Comparison of ENCODE assay signal across 1 cellular context in the genomic region with DNA sequence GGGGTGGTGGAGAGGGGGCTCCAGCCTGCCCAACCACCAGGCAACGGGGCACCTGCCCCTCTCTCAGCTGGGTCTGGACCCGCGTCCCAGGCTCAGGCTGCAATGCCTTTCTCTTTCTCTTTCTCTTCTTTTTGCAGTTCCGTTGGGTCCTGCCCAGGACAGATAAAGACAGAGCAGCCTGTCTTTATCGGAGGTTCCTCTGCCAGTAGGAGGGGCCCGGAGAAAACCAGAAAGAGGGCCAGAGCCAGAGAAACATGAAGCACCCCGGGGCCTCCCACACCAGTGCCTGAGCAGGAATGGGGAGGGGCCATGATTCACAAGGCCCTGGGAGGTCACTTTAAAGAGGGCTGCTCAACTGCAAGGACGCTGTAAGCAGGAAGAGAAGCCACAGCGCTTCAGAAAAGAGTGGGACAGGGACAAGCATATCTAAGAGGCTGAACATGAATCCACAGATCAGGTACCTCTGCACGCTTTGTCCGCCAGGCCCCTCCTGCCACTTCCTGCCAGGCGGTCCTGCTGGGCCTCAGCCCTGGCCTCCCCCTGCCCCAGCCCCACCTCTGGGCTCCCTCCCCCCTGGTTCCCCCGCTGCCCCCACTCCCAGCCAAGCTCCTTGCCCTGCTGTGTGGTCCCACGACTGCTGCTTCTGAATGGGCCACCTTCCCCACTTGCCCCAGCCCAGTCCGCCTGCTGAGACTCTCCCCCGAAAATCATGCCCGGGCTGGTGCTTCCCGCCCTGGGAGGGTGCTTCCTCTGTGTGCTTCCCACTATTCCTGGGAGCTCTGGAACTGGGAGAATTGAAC.
TF ChIP-seq lines count a peak whose summit lies in the region.

Gene APOBEC3C, plus strand, starts transcription at position 335 of the 800 bp plus-strand sequence. Its CDS starts 106 bp downstream, at position 441.

TF ChIP-seq in K562, 482 proteins besides CTCF, POLR2A, EP300 and RAD21 (continued from another document):
- TF ChIP-seq, protein P1, sequence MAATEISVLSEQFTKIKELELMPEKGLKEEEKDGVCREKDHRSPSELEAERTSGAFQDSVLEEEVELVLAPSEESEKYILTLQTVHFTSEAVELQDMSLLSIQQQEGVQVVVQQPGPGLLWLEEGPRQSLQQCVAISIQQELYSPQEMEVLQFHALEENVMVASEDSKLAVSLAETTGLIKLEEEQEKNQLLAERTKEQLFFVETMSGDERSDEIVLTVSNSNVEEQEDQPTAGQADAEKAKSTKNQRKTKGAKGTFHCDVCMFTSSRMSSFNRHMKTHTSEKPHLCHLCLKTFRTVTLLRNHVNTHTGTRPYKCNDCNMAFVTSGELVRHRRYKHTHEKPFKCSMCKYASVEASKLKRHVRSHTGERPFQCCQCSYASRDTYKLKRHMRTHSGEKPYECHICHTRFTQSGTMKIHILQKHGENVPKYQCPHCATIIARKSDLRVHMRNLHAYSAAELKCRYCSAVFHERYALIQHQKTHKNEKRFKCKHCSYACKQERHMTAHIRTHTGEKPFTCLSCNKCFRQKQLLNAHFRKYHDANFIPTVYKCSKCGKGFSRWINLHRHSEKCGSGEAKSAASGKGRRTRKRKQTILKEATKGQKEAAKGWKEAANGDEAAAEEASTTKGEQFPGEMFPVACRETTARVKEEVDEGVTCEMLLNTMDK (IDR thresholded peaks at IDR 0.05; ENCODE audit: borderline replicate concordance, insufficient read depth, low read depth, low read length, poor library complexity, severe bottlenecking): no peak
- TF ChIP-seq ZBTB8A (IDR thresholded peaks at IDR 0.05; ENCODE audit: partially characterized antibody): no peak
- TF ChIP-seq ZNF511 (CRISPR knock-in tag; IDR thresholded peaks at IDR 0.05): 0 out of 2 replicates have a peak, but pooled peaks have one; percentile 20
- peak; percentile 44; the same call in 1 of the 2 replicates for TF ChIP-seq ESRRA (IDR thresholded peaks at IDR 0.05; ENCODE audit: borderline replicate concordance, low read depth)
- TF ChIP-seq STAT5B (CRISPR knock-in tag; IDR thresholded peaks at IDR 0.05): no peak
- peak; percentile 52 for TF ChIP-seq NFIC (IDR thresholded peaks at IDR 0.05)
- TF ChIP-seq TGIF2 (CRISPR knock-in tag; IDR thresholded peaks at IDR 0.05): no peak
- peak; percentile 38; the same call in 1 of the 2 replicates for TF ChIP-seq FOXJ2 (tag; IDR thresholded peaks at IDR 0.05)
- TF ChIP-seq ATF2 (CRISPR knock-in tag; IDR thresholded peaks at IDR 0.05): no peak
- no peak for TF ChIP-seq SIN3B (IDR thresholded peaks at IDR 0.05; ENCODE audit: low read depth)
- TF ChIP-seq TEAD2 (tag; IDR thresholded peaks at IDR 0.05): no peak
- TF ChIP-seq ZKSCAN1 (IDR thresholded peaks at IDR 0.05; ENCODE audit: low read depth, low read length): 0 out of 2 replicates have a peak, but pooled peaks have one; percentile 22
- 0 out of 2 replicates have a peak, but pooled peaks have one; percentile 20 for TF ChIP-seq CREB1 (IDR thresholded peaks at IDR 0.05)
- TF ChIP-seq CREB1 (CRISPR knock-in tag; IDR thresholded peaks at IDR 0.05): no peak
- TF ChIP-seq ETV6 (IDR thresholded peaks at IDR 0.05; ENCODE audit: borderline replicate concordance in 1 of 2, low read depth in 2 of 2, low read length in 1 of 2): no peak
- no peak for TF ChIP-seq ETV6 (CRISPR knock-in tag; IDR thresholded peaks at IDR 0.05; ENCODE audit: borderline replicate concordance)
- TF ChIP-seq SRF (CRISPR knock-in tag; IDR thresholded peaks at IDR 0.05): no peak
- TF ChIP-seq MTA3 (IDR thresholded peaks at IDR 0.05; ENCODE audit: borderline replicate concordance): peak; percentile 72; the same call in 1 of the 2 replicates
